1 cellular context compared by ENCODE assay signal in the genomic region with DNA sequence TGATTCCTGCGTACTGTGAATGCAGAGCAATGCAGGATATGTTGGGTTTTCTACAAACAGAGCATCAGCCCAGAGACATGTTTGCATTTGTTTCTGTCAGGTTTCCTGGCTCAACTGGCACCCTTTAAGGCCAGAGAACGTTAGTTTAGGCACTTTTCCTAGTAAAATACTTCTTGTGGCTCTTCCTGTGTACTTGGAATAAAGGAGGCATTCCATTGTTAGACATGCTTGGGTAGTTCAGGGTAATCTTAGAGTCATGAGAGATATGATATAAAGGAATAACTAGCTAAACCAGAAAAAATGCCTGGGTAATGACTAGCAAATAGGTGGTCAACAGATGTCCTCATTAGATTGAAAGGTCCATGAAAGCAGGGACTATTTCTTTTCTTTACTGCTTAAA.
TF ChIP-seq lines count a peak whose summit lies in the region.

No MANE protein-coding gene starts in this region.

TF ChIP-seq in WTC11, 78 proteins besides CTCF, POLR2A, EP300 and RAD21 (continued from another document):
- TF ChIP-seq ZSCAN18 (CRISPR knock-in tag; IDR thresholded peaks at IDR 0.05), result no peak
- TF ChIP-seq RELA (CRISPR knock-in tag; IDR thresholded peaks at IDR 0.05; ENCODE audit: borderline replicate concordance), result no peak
- TF ChIP-seq NFATC4 (CRISPR knock-in tag; IDR thresholded peaks at IDR 0.05), result no peak
- TF ChIP-seq IRF2 (CRISPR knock-in tag; IDR thresholded peaks at IDR 0.05; ENCODE audit: borderline replicate concordance, low read depth), result no peak
- TF ChIP-seq PRRX2 (CRISPR knock-in tag; IDR thresholded peaks at IDR 0.05), result no peak
- TF ChIP-seq ELF4 (CRISPR knock-in tag; IDR thresholded peaks at IDR 0.05; ENCODE audit: low read depth), result no peak
- TF ChIP-seq TEAD1 (CRISPR knock-in tag; IDR thresholded peaks at IDR 0.05), result no peak
TF ChIP-seq in WTC11: peak in this region for 0.
